In the genomic region with DNA sequence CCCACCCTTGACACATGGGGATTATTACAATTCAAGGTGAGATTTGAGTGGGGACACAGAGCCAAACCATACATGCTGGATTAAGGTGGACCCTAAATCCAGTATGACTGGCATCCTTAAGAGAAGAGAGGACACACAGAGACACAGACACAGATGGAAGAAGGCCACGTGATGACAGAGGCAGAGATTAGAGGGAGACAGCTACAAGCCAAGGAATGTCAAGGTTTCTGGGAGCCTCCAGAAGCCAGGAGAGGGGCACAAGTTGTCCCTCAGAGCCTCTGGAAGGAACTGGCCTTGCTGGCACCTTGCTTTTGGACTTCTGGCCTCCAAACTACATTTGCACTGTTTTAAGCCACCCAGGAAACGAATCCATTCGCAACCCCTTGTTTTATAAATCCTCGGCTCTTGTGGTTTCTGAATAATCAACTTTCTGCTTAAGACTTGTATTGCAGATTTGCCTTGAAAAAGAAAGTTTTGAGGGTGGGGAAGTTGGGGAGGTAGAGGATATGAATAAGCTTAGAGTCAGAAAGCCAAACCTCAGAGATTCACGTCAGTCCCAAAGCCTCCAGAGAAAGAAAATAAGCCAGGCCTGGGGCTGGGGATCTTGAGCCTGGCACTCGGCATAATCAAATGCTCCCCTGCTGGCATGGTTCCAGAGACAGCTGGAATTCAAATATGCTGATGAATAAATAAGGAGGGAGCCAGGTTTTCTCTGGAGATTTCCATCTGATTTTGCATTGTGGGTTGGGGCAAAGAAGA, we compare ENCODE assay signal across 12 cellular contexts.
DNase-seq lines count a peak whose midpoint lies in the region; ATAC-seq, FAIRE-seq and TF ChIP-seq lines count a peak whose summit lies in the region.
"Had no signal": no experiment of that assay in that cellular context is flagged by ENCODE, and none has a peak within 500 bp of the region (broad histone marks: within the 10 kb centered on the region; RNA-seq: fewer than 3 reads in every experiment).

No MANE protein-coding gene starts in this region.

- peak overlapping the region in 7 of 11 experiments; percentile 1 to 64 (median 33); a peak in 14 of 22 replicates for H3K9ac ChIP-seq in BLaER1 treated with 17β-estradiol and CSF1 and Interleukin-3, amounts not matched to agents 10 nM and 100 nM
- peak overlapping the region; percentile 43 for H3K9ac ChIP-seq in adipocyte (ENCODE audit: low read length)

- peaks cover 0 to 59% (median 44%) of the 10 kb centered on the region in 11 experiments; a peak in 15 of 22 replicates for H4K20me1 ChIP-seq in BLaER1 treated with 17β-estradiol and CSF1 and Interleukin-3, amounts not matched to agents 10 nM and 100 nM

- H3K4me2 ChIP-seq in BLaER1 treated with 17β-estradiol and CSF1 and Interleukin-3, amounts not matched to agents 10 nM and 100 nM: peak overlapping the region; percentile 70 to 96 (median 83)

- 58 to 65% (median 61%) methylated on average over 6 of the region's 6 CpGs for WGBS in small intestine, 3 donors

- TF ChIP-seq CTCF in kidney epithelial cell (IDR thresholded peaks at IDR 0.05; ENCODE audit: insufficient read depth, low read length, poor library complexity, severe bottlenecking) (no peak), type B pancreatic cell (conservative IDR thresholded peaks at IDR 0.05) (no peak)

- H3K4me3 ChIP-seq in BLaER1 treated with 17β-estradiol and CSF1 and Interleukin-3, amounts not matched to agents 10 nM and 100 nM: peak overlapping the region in 6 of 10 experiments; percentile 17 to 55 (median 40); a peak in 7 of 20 replicates
- H3K4me3 ChIP-seq in adipocyte (ENCODE audit: low read length) (no peak overlapping the region), kidney epithelial cell (ENCODE audit: low read depth, low read length) (no peak overlapping the region), small intestine (ENCODE audit: low read depth in 1 of 2, low read length in 2 of 2) (no peak overlapping the region)
- H3K4me3 ChIP-seq: testis had no signal

- H3K27me3 Mint-ChIP-seq in type B pancreatic cell: no peaks in the 10 kb centered on the region

- peak overlapping the region in 9 of 11 experiments; percentile 36 to 67 (median 54); a peak in 16 of 22 replicates for H3K27ac ChIP-seq in BLaER1 treated with 17β-estradiol and CSF1 and Interleukin-3, amounts not matched to agents 10 nM and 100 nM
- H3K27ac ChIP-seq in small intestine (ENCODE audit: low read depth in 1 of 2, low read length in 1 of 2): no peak overlapping the region
- H3K27ac ChIP-seq: testis had no signal

- ATAC-seq in GM18502 (IDR thresholded peaks at IDR 0.05; ENCODE audit: poor library complexity, unreplicated experiment): no peak

- H3K9me3 Mint-ChIP-seq in type B pancreatic cell: no peaks in the 10 kb centered on the region
- H3K9me3 Mint-ChIP-seq: nephron had no signal

- FAIRE-seq in small intestine (lab: Jason Lieb, UNC): no peak

- H3K27me3 ChIP-seq in BLaER1 treated with 17β-estradiol and CSF1 and Interleukin-3, amounts not matched to agents 10 nM and 100 nM: no peaks in the 10 kb centered on the region
- H3K27me3 ChIP-seq in adipocyte (replicated peaks; ENCODE audit: control insufficient read depth, insufficient read depth, low read length) (no peaks in the 10 kb centered on the region), kidney epithelial cell (ENCODE audit: control insufficient read depth, insufficient read depth, low read length) (no peaks in the 10 kb centered on the region), small intestine (ENCODE audit: control insufficient read depth in 2 of 2, insufficient read depth in 2 of 2, low read length in 2 of 2) (no peaks in the 10 kb centered on the region)
- H3K27me3 ChIP-seq: testis had no signal

- peak; percentile 65 for DNase-seq in HS-5 (ENCODE audit: low read depth)
- DNase-seq in adipocyte (ENCODE audit: low read depth): peak; percentile 66
- DNase-seq in kidney epithelial cell (ENCODE audit: low read depth): peak; percentile 19
- DNase-seq in type B pancreatic cell (ENCODE audit: extremely low spot score, unreplicated experiment): no peak
- no peak for DNase-seq in activated CD8-positive, alpha-beta memory T cell treated with anti-CD3 and anti-CD28 coated beads, Interleukin-2, amount 50 U/mL, for 4 hours
- no peak for DNase-seq in small intestine
- DNase-seq: dermis blood vessel endothelial cell; stimulated activated CD4-positive, alpha-beta T cell treated with anti-CD3 and anti-CD28 coated beads, Interleukin-2, amount 100 ng/mL, for 48 hours; testis had no signal

- H3K36me3 ChIP-seq in BLaER1 treated with 17β-estradiol and CSF1 and Interleukin-3, amounts not matched to agents 10 nM and 100 nM: no peaks in the 10 kb centered on the region
- H3K36me3 ChIP-seq in adipocyte (ENCODE audit: control insufficient read depth, insufficient read depth, low read length, severe bottlenecking) (no peaks in the 10 kb centered on the region), kidney epithelial cell (ENCODE audit: control insufficient read depth, insufficient read depth, low read length) (no peaks in the 10 kb centered on the region), small intestine (ENCODE audit: control insufficient read depth in 2 of 2, insufficient read depth in 2 of 2, low read length in 2 of 2) (no peaks in the 10 kb centered on the region)

- no peak overlapping the region for H3K27ac Mint-ChIP-seq in type B pancreatic cell
- H3K27ac Mint-ChIP-seq: nephron had no signal

- H3K9me3 ChIP-seq in BLaER1 treated with 17β-estradiol and CSF1 and Interleukin-3, amounts not matched to agents 10 nM and 100 nM (replicated peaks in 1 of 11): no peaks in the 10 kb centered on the region
- no peaks in the 10 kb centered on the region for H3K9me3 ChIP-seq in adipocyte (ENCODE audit: control insufficient read depth, low read length)
- no peaks in the 10 kb centered on the region for H3K9me3 ChIP-seq in small intestine (ENCODE audit: control insufficient read depth, low read depth)
- H3K9me3 ChIP-seq: testis had no signal

- peaks cover 19% of the 10 kb centered on the region for H3K4me1 Mint-ChIP-seq in type B pancreatic cell (ENCODE audit: unreplicated experiment)
- H3K4me1 Mint-ChIP-seq: nephron had no signal

- H3K4me3 Mint-ChIP-seq in type B pancreatic cell: no peak overlapping the region
- H3K4me3 Mint-ChIP-seq: nephron had no signal

- H3K4me1 ChIP-seq in BLaER1 treated with 17β-estradiol and CSF1 and Interleukin-3, amounts not matched to agents 10 nM and 100 nM: peaks cover 14 to 36% (median 28%) of the 10 kb centered on the region in 10 experiments
- H3K4me1 ChIP-seq in adipocyte (ENCODE audit: control insufficient read depth, insufficient read depth, low read length) (peaks cover 10% of the 10 kb centered on the region), small intestine (ENCODE audit: control insufficient read depth in 2 of 2, insufficient read depth in 1 of 2, low read depth in 1 of 2, low read length in 1 of 2) (no peaks in the 10 kb centered on the region)
- H3K4me1 ChIP-seq: testis had no signal

- H3K36me3 Mint-ChIP-seq in type B pancreatic cell: no peaks in the 10 kb centered on the region

Comparison
In these comparisons a context has a peak if more than half of its experiments do, and no peak if none do; other contexts are left out.
1. H3K27ac ChIP-seq: peak in BLaER1 treated with 17β-estradiol and CSF1 and Interleukin-3, amounts not matched to agents 10 nM and 100 nM (9 of 11); none in small intestine (0 of 2).
2. H3K4me3 ChIP-seq: peak in BLaER1 treated with 17β-estradiol and CSF1 and Interleukin-3, amounts not matched to agents 10 nM and 100 nM (6 of 10); none in adipocyte (single experiment), kidney epithelial cell (single experiment) and small intestine (0 of 2).
3. DNase-seq: peak in HS-5 (single experiment), adipocyte (single experiment) and kidney epithelial cell (single experiment); none in type B pancreatic cell (single experiment), activated CD8-positive, alpha-beta memory T cell treated with anti-CD3 and anti-CD28 coated beads, Interleukin-2, amount 50 U/mL, for 4 hours (single experiment) and small intestine (single experiment).